ENCODE assay signal across 22 cellular contexts in genomic region chr1:177145102-177145779, GRCh38. TPM values are rescaled to one million over a fixed set of nuclear protein-coding genes. Genes with fewer than 3 reads are reported as not detected.
DNase-seq lines count a peak whose midpoint lies in the region; FAIRE-seq and TF ChIP-seq lines count a peak whose summit lies in the region.
"Had no signal": no experiment of that assay in that cellular context is flagged by ENCODE, and none has a peak within 500 bp of the region (broad histone marks: within the 10 kb centered on the region; RNA-seq: fewer than 3 reads in every experiment).

No MANE protein-coding gene starts in this region.

- no peak overlapping the region for H3K4ac ChIP-seq in mesenchymal stem cell (ENCODE audit: low read depth in 1 of 2, low read length in 2 of 2)

- no peak overlapping the region for H4K91ac ChIP-seq in mesenchymal stem cell (ENCODE audit: low read length)

- no TSS peak for BruUV-seq in A673 (replicated peaks; lab: Mats Ljungman, UMichigan)

- POLR2A ChIA-PET in A673 (lab: Charles Lee; ENCODE audit: low non-redundant PET): no interaction called here

- no peak overlapping the region for H3K9ac ChIP-seq in mesenchymal stem cell (ENCODE audit: low read length)

- peak; percentile 9 for DNase-seq in A673 (ENCODE audit: low spot score)
- DNase-seq in D721Med (ENCODE audit: insufficient read length, low spot score): no peak
- DNase-seq in NCI-H82 treated with DMSO at 0.1 percent for 48 hours (lab: John Stamatoyannopoulos, UW; ENCODE audit: unreplicated experiment): peak; percentile 54
- no peak for DNase-seq in left ventricle myocardium inferior
- no peak for DNase-seq in mesenchymal stem cell
- DNase-seq in SHP77 (lab: John Stamatoyannopoulos, UW): no peak
- DNase-seq in activated CD4-positive, alpha-beta T cell treated with anti-CD3 and anti-CD28 coated beads for 1 hour: no peak
- DNase-seq: ACHN; C1 segment of cervical spinal cord; CD8-positive, alpha-beta memory T cell; DMS79 treated with DMSO at 0.1 percent for 48 hours; HCEC 1CT; Karpas-422; MM.1S; NCI-H1092; NCI-H1436 treated with DMSO at 0.1 percent for 48 hours; NCI-H2029; NCI-H2171 treated with DMSO at 0.1 percent for 48 hours; NCI-H446 treated with DMSO at 0.1 percent for 48 hours; NCI-H748 treated with DMSO at 0.1 percent for 48 hours had no signal

- no peak overlapping the region for H2BK15ac ChIP-seq in mesenchymal stem cell (ENCODE audit: low read depth, poor library complexity, severe bottlenecking)

- no peak overlapping the region for H3K14ac ChIP-seq in mesenchymal stem cell (ENCODE audit: low read length in 2 of 2)

- H3K23ac ChIP-seq in mesenchymal stem cell (ENCODE audit: low read length in 2 of 2): no peak overlapping the region

- TF ChIP-seq CTCF in A673 (conservative IDR thresholded peaks at IDR 0.05; ENCODE audit: low read depth, low read length) (no peak), D721Med (IDR thresholded peaks at IDR 0.05; ENCODE audit: insufficient read depth, missing control alignments) (no peak), left ventricle myocardium inferior (IDR thresholded peaks at IDR 0.05; ENCODE audit: borderline replicate concordance) (no peak)

- no peak overlapping the region for H2BK120ac ChIP-seq in mesenchymal stem cell (ENCODE audit: low read depth, low read length)

- H3K4me3 ChIP-seq in A673 (ENCODE audit: low read depth, low read length, poor library complexity, severe bottlenecking) (no peak overlapping the region), left ventricle myocardium inferior (no peak overlapping the region), mesenchymal stem cell (ENCODE audit: insufficient read depth in 1 of 2, low read depth in 1 of 2, low read length in 2 of 2) (no peak overlapping the region)
- H3K4me3 ChIP-seq: GM23338 had no signal

- H3K4me1 ChIP-seq in A673 (ENCODE audit: insufficient read depth, low read length, poor library complexity, severe bottlenecking): no peaks in the 10 kb centered on the region
- peaks cover 19% of the 10 kb centered on the region for H3K4me1 ChIP-seq in left ventricle myocardium inferior
- no peaks in the 10 kb centered on the region for H3K4me1 ChIP-seq in mesenchymal stem cell (ENCODE audit: control insufficient read depth, insufficient read depth, low read depth, low read length)

- CTCF ChIA-PET in A673 (lab: Charles Lee): no interaction called here

- H3K36me3 ChIP-seq in A673 (ENCODE audit: insufficient read depth, low read length, poor library complexity, severe bottlenecking) (no peaks in the 10 kb centered on the region), left ventricle myocardium inferior (no peaks in the 10 kb centered on the region), mesenchymal stem cell (ENCODE audit: control insufficient read depth in 1 of 2, insufficient read depth in 2 of 2, low read depth in 1 of 2, low read length in 2 of 2) (no peaks in the 10 kb centered on the region)

- intact Hi-C loops in A673 (cut with micrococcal nuclease; ENCODE audit: unreplicated experiment): no loop called here
- intact Hi-C loops in left ventricle myocardium inferior (cut with micrococcal nuclease): no loop called here

- no peak overlapping the region for H2AK5ac ChIP-seq in mesenchymal stem cell (ENCODE audit: low read length, severe bottlenecking)

- H3K27me3 ChIP-seq in A673 (replicated peaks; ENCODE audit: insufficient read depth, low read depth, low read length, poor library complexity) (no peaks in the 10 kb centered on the region), left ventricle myocardium inferior (ENCODE audit: low read depth) (no peaks in the 10 kb centered on the region), mesenchymal stem cell (ENCODE audit: control insufficient read depth in 1 of 2, insufficient read depth in 1 of 2, low read length in 2 of 2) (no peaks in the 10 kb centered on the region)

- H3K4me2 ChIP-seq in mesenchymal stem cell (ENCODE audit: low read length, poor library complexity, severe bottlenecking): no peak overlapping the region
- H3K4me2 ChIP-seq: GM23338 had no signal

- 92% methylated on average over 1 of the region's 3 CpGs for WGBS in mesenchymal stem cell

- H3K79me1 ChIP-seq in mesenchymal stem cell (replicated peaks; ENCODE audit: low read length, poor library complexity, severe bottlenecking): no peaks in the 10 kb centered on the region

- no peak overlapping the region for H2BK5ac ChIP-seq in mesenchymal stem cell (ENCODE audit: low read depth, low read length, poor library complexity, severe bottlenecking)

- FAIRE-seq in D721Med (lab: Jason Lieb, UNC): peak; percentile 11

- no peak overlapping the region for H2BK12ac ChIP-seq in mesenchymal stem cell (ENCODE audit: low read length in 2 of 2)

- no peaks in the 10 kb centered on the region for H3K9me3 ChIP-seq in A673 (ENCODE audit: low read depth, low read length, poor library complexity, severe bottlenecking)
- H3K9me3 ChIP-seq in left ventricle myocardium inferior (replicated peaks): no peaks in the 10 kb centered on the region
- H3K9me3 ChIP-seq in mesenchymal stem cell (ENCODE audit: control insufficient read depth, low read length): no peaks in the 10 kb centered on the region

- no peak overlapping the region for H3K27ac ChIP-seq in A673 (ENCODE audit: low read depth, low read length, poor library complexity, severe bottlenecking)
- H3K27ac ChIP-seq in left ventricle myocardium inferior (replicated peaks): peak overlapping the region; percentile 41
- no peak overlapping the region for H3K27ac ChIP-seq in mesenchymal stem cell (ENCODE audit: low read length, poor library complexity, severe bottlenecking)

- H2AFZ ChIP-seq in mesenchymal stem cell (ENCODE audit: low read depth, low read length): no peak overlapping the region
- H2AFZ ChIP-seq: GM23338 had no signal

- H4K8ac ChIP-seq in mesenchymal stem cell (ENCODE audit: low read length): no peak overlapping the region

- no peak overlapping the region for H3K18ac ChIP-seq in mesenchymal stem cell (ENCODE audit: low read depth in 1 of 2, low read length in 2 of 2)

RNA-seq across cellular contexts. Expression of gene ASTN1, which starts 19.3 kb away (rescaled TPM):
- total RNA-seq in A673 (2021): 0.41 and 0.46 TPM in 2 replicates
- total RNA-seq in left ventricle myocardium inferior: 0.33 TPM
- polyA plus RNA-seq in mesenchymal stem cell (2013, experiment 1 of 2): 0.08 TPM
- polyA plus RNA-seq in mesenchymal stem cell (2013, experiment 2 of 2): 0.05 TPM
- total RNA-seq: CD8-positive, alpha-beta memory T cell had no signal
- polyA plus RNA-seq: CD8-positive, alpha-beta memory T cell; IgD-negative memory B cell had no signal

RNA-seq across cellular contexts. Expression of gene BRINP2, which starts 25.5 kb away (rescaled TPM):
- 0.67 and 0.68 TPM in 2 replicates for total RNA-seq in A673 (2021)
- 0.66 TPM for total RNA-seq in left ventricle myocardium inferior
- polyA plus RNA-seq in mesenchymal stem cell (2013, experiment 1 of 2): 0.44 TPM
- 0.34 TPM for polyA plus RNA-seq in mesenchymal stem cell (2013, experiment 2 of 2)
- total RNA-seq: CD8-positive, alpha-beta memory T cell had no signal
- polyA plus RNA-seq: CD8-positive, alpha-beta memory T cell; IgD-negative memory B cell had no signal

Comparison
In these comparisons a context has a peak if more than half of its experiments do, and no peak if none do; other contexts are left out.
1. DNase-seq: peak in A673 (single experiment) and NCI-H82 treated with DMSO at 0.1 percent for 48 hours (single experiment); none in D721Med (single experiment), left ventricle myocardium inferior (single experiment), mesenchymal stem cell (single experiment), SHP77 (0 of 2) and activated CD4-positive, alpha-beta T cell treated with anti-CD3 and anti-CD28 coated beads for 1 hour (single experiment).